ENCODE assay signal across 12 cellular contexts in the genomic region with DNA sequence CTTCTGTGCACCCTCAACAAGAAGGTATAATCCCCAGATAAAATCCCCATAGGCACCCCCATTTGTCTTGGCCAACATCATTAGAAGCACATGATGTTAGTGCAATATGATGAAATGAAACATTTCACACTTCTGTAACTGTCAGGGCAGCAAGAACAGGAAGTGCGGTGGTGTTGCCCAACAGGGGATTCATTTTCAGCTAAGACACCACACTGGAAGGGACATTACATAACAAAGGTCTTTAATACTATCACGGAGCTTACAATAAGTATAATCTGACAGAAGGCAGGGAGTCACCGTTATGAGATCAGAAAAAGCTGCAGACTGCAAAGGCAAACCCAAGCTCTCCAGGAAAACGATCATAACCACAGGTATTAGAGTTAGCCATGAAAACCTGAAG. TPM values are rescaled to one million over a fixed set of nuclear protein-coding genes. Genes with fewer than 3 reads are reported as not detected.
DNase-seq lines count a peak whose midpoint lies in the region; ATAC-seq and TF ChIP-seq lines count a peak whose summit lies in the region.
"Had no signal": no experiment of that assay in that cellular context is flagged by ENCODE, and none has a peak within 500 bp of the region (broad histone marks: within the 10 kb centered on the region; RNA-seq: fewer than 3 reads in every experiment).

No MANE protein-coding gene starts in this region.

- H3K4me3 ChIP-seq in tibial nerve, result no peak overlapping the region
- H3K4me3 ChIP-seq in smooth muscle cell, result no peak overlapping the region
- H3K4me3 ChIP-seq in thyroid gland (replicated peaks in 1 of 3), result no peak overlapping the region
- H3K4me3 ChIP-seq: hepatocyte had no signal

- H3K4me1 Mint-ChIP-seq in activated T-cell treated with anti-CD3 and anti-CD28 coated beads, Interleukin-2, amount 50 U/mL, for 24 hours (ENCODE audit: low read depth), result peaks cover 51% of the 10 kb centered on the region

- no peaks in the 10 kb centered on the region for H3K4me1 ChIP-seq in tibial nerve
- no peaks in the 10 kb centered on the region for H3K4me1 ChIP-seq in smooth muscle cell (ENCODE audit: low read depth)
- H3K4me1 ChIP-seq in thyroid gland, result no peaks in the 10 kb centered on the region

- DNase-seq in activated T-cell treated with anti-CD3 and anti-CD28 coated beads, Interleukin-2, amount 50 U/mL, for 24 hours, result no peak
- no peak for DNase-seq in activated T-cell treated with anti-CD3 and anti-CD28 coated beads, Interleukin-2, amount 50 U/mL, for 48 hours
- peak; percentile 78 for DNase-seq in Right ventricle myocardium superior
- peak; percentile 34 to 69 for DNase-seq in tibial nerve (ENCODE audit: low spot score in 2 of 2)
- no peak for DNase-seq in smooth muscle cell (lab: John Stamatoyannopoulos, UW; ENCODE audit: unreplicated experiment)
- no peak for DNase-seq in thyroid gland
- DNase-seq: NCI-H1105 had no signal

- H3K27ac ChIP-seq in tibial nerve (no peak overlapping the region), smooth muscle cell (ENCODE audit: low read depth) (no peak overlapping the region), thyroid gland (no peak overlapping the region)
- H3K27ac ChIP-seq: hepatocyte had no signal

- H3K79me2 ChIP-seq in smooth muscle cell (ENCODE audit: low read depth), result no peaks in the 10 kb centered on the region
- H3K79me2 ChIP-seq: hepatocyte had no signal

- WGBS in tibial nerve, 2 donors, result 50 to 68% methylated on average over 4 of the region's 4 CpGs
- 72% methylated on average over 4 of the region's 4 CpGs for whole genome bisulfite sequencing in smooth muscle cell (ENCODE audit: low lambda C conversion rate)
- 72 to 87% methylated on average over 4 of the region's 4 CpGs for WGBS in thyroid gland, 2 donors

- no peaks in the 10 kb centered on the region for H3F3A ChIP-seq in smooth muscle cell (ENCODE audit: low read depth)

- intact Hi-C loops in Right ventricle myocardium superior (cut with DNase I), result no loop called here
- intact Hi-C loops in thyroid gland (cut with DNase I), result no loop called here

- TF ChIP-seq CTCF in tibial nerve (IDR thresholded peaks at IDR 0.05) (no peak), smooth muscle cell (IDR thresholded peaks at IDR 0.05; ENCODE audit: borderline replicate concordance, insufficient read depth, poor library complexity, severe bottlenecking) (no peak), thyroid gland (IDR thresholded peaks at IDR 0.05) (no peak)

- no peaks in the 10 kb centered on the region for H3K27me3 Mint-ChIP-seq in activated T-cell treated with anti-CD3 and anti-CD28 coated beads, Interleukin-2, amount 50 U/mL, for 24 hours

- no peaks in the 10 kb centered on the region for H3K27me3 ChIP-seq in tibial nerve
- no peaks in the 10 kb centered on the region for H3K27me3 ChIP-seq in smooth muscle cell (ENCODE audit: low read depth)
- no peaks in the 10 kb centered on the region for H3K27me3 ChIP-seq in thyroid gland
- H3K27me3 ChIP-seq: hepatocyte had no signal

- H3K27ac Mint-ChIP-seq in activated T-cell treated with anti-CD3 and anti-CD28 coated beads, Interleukin-2, amount 50 U/mL, for 24 hours, result peak overlapping the region; percentile 63

- H4K20me1 ChIP-seq in smooth muscle cell (ENCODE audit: low read depth), result no peaks in the 10 kb centered on the region

- no peak overlapping the region for H3K9ac ChIP-seq in smooth muscle cell (ENCODE audit: low read depth)

- H3K4me2 ChIP-seq in smooth muscle cell, result no peak overlapping the region
- H3K4me2 ChIP-seq: hepatocyte had no signal

- H3K9me3 ChIP-seq in tibial nerve (no peaks in the 10 kb centered on the region), smooth muscle cell (replicated peaks; ENCODE audit: low read depth) (no peaks in the 10 kb centered on the region), thyroid gland (no peaks in the 10 kb centered on the region)

- no peaks in the 10 kb centered on the region for H3K9me3 Mint-ChIP-seq in activated T-cell treated with anti-CD3 and anti-CD28 coated beads, Interleukin-2, amount 50 U/mL, for 24 hours
- H3K9me3 Mint-ChIP-seq: neural crest cell had no signal

- no peak overlapping the region for H3K4me3 Mint-ChIP-seq in activated T-cell treated with anti-CD3 and anti-CD28 coated beads, Interleukin-2, amount 50 U/mL, for 24 hours
- H3K4me3 Mint-ChIP-seq: neural crest cell had no signal

- H2AFZ ChIP-seq in smooth muscle cell (ENCODE audit: low read depth), result no peak overlapping the region
- H2AFZ ChIP-seq: hepatocyte had no signal

- H3K36me3 ChIP-seq in tibial nerve (peaks cover 0 to 13% (median 0%) of the 10 kb centered on the region in 3 donors), smooth muscle cell (ENCODE audit: low read depth) (no peaks in the 10 kb centered on the region), thyroid gland (peaks cover 0 to 4% of the 10 kb centered on the region in 2 donors)

- peak in 1 of 2 donors; percentile 83 for TF ChIP-seq EP300 in tibial nerve (IDR thresholded peaks at IDR 0.05)

- TF ChIP-seq POLR2A in tibial nerve (IDR thresholded peaks at IDR 0.05) (no peak), thyroid gland (IDR thresholded peaks at IDR 0.05) (no peak)

- peak; percentile 66 for ATAC-seq in Right ventricle myocardium superior (ENCODE audit: poor library complexity)

- peaks cover 18% of the 10 kb centered on the region for H3K36me3 Mint-ChIP-seq in activated T-cell treated with anti-CD3 and anti-CD28 coated beads, Interleukin-2, amount 50 U/mL, for 24 hours (ENCODE audit: low read depth)

RNA-seq across cellular contexts. Expression of gene OR52W1, which starts 2.0 kb away (rescaled TPM):
- total RNA-seq in Right ventricle myocardium superior (not detected), tibial nerve (not detected), smooth muscle cell (not detected in 2 replicates), thyroid gland (not detected)
- not detected in 2 replicates for polyA plus RNA-seq in smooth muscle cell
- total RNA-seq: activated CD8-positive, alpha-beta memory T cell treated with anti-CD3 and anti-CD28 coated beads for 36 hours; cerebellum; hepatocyte; neural crest cell; RPMI7951 had no signal
- polyA plus RNA-seq: hepatocyte had no signal

RNA-seq across cellular contexts. Expression of gene C11orf42, which starts 4.4 kb away (rescaled TPM):
- total RNA-seq in Right ventricle myocardium superior (not detected), tibial nerve (not detected), smooth muscle cell (not detected in 2 replicates), thyroid gland (not detected)
- polyA plus RNA-seq in smooth muscle cell, result 0.41 TPM in 1 of 2 replicates, not detected in the other
- total RNA-seq: activated CD8-positive, alpha-beta memory T cell treated with anti-CD3 and anti-CD28 coated beads for 36 hours; cerebellum; hepatocyte; neural crest cell; RPMI7951 had no signal
- polyA plus RNA-seq: hepatocyte had no signal

RNA-seq across cellular contexts. Expression of gene OR52B2, which starts 30.8 kb away (rescaled TPM):
- total RNA-seq in Right ventricle myocardium superior (not detected), tibial nerve (1 to 10 TPM in 1 of 4 donors, not detected in 3; 1.2 TPM), smooth muscle cell (not detected in 2 replicates), thyroid gland (under 1 TPM in 1 of 4 donors, not detected in 3; 0.33 TPM)
- not detected in 2 replicates for polyA plus RNA-seq in smooth muscle cell
- total RNA-seq: activated CD8-positive, alpha-beta memory T cell treated with anti-CD3 and anti-CD28 coated beads for 36 hours; hepatocyte; neural crest cell; RPMI7951 had no signal
- polyA plus RNA-seq: hepatocyte had no signal

RNA-seq across cellular contexts. Expression of gene FHIP1B, which starts 33.5 kb away (rescaled TPM):
- total RNA-seq in Right ventricle myocardium superior, result 12.9 TPM
- total RNA-seq in tibial nerve, result 100 to 1,000 TPM in 1 of 4 donors, 10 to 100 TPM in 3; 30.4 to 144 (median 56.4) TPM
- total RNA-seq in smooth muscle cell, result 16.2 and 17.9 TPM in 2 replicates
- 16.2 and 22.1 TPM in 2 replicates for polyA plus RNA-seq in smooth muscle cell
- 10 to 100 TPM; 37.1 to 60.8 (median 43.6) TPM for total RNA-seq in thyroid gland

RNA-seq across cellular contexts. Expression of gene CNGA4, which starts 37.9 kb away (rescaled TPM):
- total RNA-seq in Right ventricle myocardium superior (not detected), tibial nerve (under 1 TPM in 1 of 4 donors, not detected in 3; 0.59 TPM), smooth muscle cell (0.58 TPM in 1 of 2 replicates, not detected in the other), thyroid gland (under 1 TPM in 2 of 4 donors, not detected in 2; 0.39 to 0.67 TPM)
- not detected in 2 replicates for polyA plus RNA-seq in smooth muscle cell
- total RNA-seq: activated CD8-positive, alpha-beta memory T cell treated with anti-CD3 and anti-CD28 coated beads for 36 hours; RPMI7951 had no signal

Comparison
In these comparisons a context has a peak if more than half of its experiments do, and no peak if none do; other contexts are left out.
1. DNase-seq: peak in Right ventricle myocardium superior (single experiment) and tibial nerve (2 of 2); none in activated T-cell treated with anti-CD3 and anti-CD28 coated beads, Interleukin-2, amount 50 U/mL, for 24 hours (single experiment), activated T-cell treated with anti-CD3 and anti-CD28 coated beads, Interleukin-2, amount 50 U/mL, for 48 hours (0 of 2), smooth muscle cell (single experiment) and thyroid gland (0 of 2).